ENCODE assay signal across 1 cellular context in genomic region chr9:86075132-86075807, GRCh38.
TF ChIP-seq lines count a peak whose summit lies in the region.

No MANE protein-coding gene starts in this region.

TF ChIP-seq in SK-N-SH, 30 proteins besides CTCF, POLR2A, EP300 and RAD21:
- TF ChIP-seq FOXJ3 (CRISPR knock-in tag; IDR thresholded peaks at IDR 0.05) (no peak), SMC3 (IDR thresholded peaks at IDR 0.05; ENCODE audit: low read depth, low read length) (no peak), TEAD4 (IDR thresholded peaks at IDR 0.05; ENCODE audit: borderline replicate concordance, insufficient read depth) (no peak), CHD2 (IDR thresholded peaks at IDR 0.05; ENCODE audit: low read length, partially characterized antibody) (no peak), RCOR1 (IDR thresholded peaks at IDR 0.05; ENCODE audit: low read length) (no peak), NRF1 (IDR thresholded peaks at IDR 0.05; ENCODE audit: low read depth, low read length) (no peak), TCF12 (IDR thresholded peaks at IDR 0.05) (no peak), JUND (IDR thresholded peaks at IDR 0.05) (no peak), RFX5 (IDR thresholded peaks at IDR 0.05; ENCODE audit: low read length) (no peak), EZH2phosphoT487 (IDR thresholded peaks at IDR 0.05; ENCODE audit: borderline replicate concordance, low read depth) (no peak), FOXM1 (IDR thresholded peaks at IDR 0.05; ENCODE audit: low read depth) (no peak), USF2 (IDR thresholded peaks at IDR 0.05; ENCODE audit: borderline replicate concordance, low read depth, low read length) (no peak), NFIC (IDR thresholded peaks at IDR 0.05; ENCODE audit: borderline replicate concordance) (no peak), GATA2 (CRISPR knock-in tag; IDR thresholded peaks at IDR 0.05) (no peak), YY1 (IDR thresholded peaks at IDR 0.05; ENCODE audit: low read depth) (no peak), TAF1 (IDR thresholded peaks at IDR 0.05; ENCODE audit: borderline replicate concordance, low read depth, low read length) (no peak), IRF3 (IDR thresholded peaks at IDR 0.05; ENCODE audit: low read depth, low read length) (no peak)
- TF ChIP-seq, protein P1, sequence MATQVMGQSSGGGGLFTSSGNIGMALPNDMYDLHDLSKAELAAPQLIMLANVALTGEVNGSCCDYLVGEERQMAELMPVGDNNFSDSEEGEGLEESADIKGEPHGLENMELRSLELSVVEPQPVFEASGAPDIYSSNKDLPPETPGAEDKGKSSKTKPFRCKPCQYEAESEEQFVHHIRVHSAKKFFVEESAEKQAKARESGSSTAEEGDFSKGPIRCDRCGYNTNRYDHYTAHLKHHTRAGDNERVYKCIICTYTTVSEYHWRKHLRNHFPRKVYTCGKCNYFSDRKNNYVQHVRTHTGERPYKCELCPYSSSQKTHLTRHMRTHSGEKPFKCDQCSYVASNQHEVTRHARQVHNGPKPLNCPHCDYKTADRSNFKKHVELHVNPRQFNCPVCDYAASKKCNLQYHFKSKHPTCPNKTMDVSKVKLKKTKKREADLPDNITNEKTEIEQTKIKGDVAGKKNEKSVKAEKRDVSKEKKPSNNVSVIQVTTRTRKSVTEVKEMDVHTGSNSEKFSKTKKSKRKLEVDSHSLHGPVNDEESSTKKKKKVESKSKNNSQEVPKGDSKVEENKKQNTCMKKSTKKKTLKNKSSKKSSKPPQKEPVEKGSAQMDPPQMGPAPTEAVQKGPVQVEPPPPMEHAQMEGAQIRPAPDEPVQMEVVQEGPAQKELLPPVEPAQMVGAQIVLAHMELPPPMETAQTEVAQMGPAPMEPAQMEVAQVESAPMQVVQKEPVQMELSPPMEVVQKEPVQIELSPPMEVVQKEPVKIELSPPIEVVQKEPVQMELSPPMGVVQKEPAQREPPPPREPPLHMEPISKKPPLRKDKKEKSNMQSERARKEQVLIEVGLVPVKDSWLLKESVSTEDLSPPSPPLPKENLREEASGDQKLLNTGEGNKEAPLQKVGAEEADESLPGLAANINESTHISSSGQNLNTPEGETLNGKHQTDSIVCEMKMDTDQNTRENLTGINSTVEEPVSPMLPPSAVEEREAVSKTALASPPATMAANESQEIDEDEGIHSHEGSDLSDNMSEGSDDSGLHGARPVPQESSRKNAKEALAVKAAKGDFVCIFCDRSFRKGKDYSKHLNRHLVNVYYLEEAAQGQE (IDR thresholded peaks at IDR 0.05; ENCODE audit: low read depth, low read length), result no peak
